ENCODE assay signal across 1 cellular context in the genomic region with DNA sequence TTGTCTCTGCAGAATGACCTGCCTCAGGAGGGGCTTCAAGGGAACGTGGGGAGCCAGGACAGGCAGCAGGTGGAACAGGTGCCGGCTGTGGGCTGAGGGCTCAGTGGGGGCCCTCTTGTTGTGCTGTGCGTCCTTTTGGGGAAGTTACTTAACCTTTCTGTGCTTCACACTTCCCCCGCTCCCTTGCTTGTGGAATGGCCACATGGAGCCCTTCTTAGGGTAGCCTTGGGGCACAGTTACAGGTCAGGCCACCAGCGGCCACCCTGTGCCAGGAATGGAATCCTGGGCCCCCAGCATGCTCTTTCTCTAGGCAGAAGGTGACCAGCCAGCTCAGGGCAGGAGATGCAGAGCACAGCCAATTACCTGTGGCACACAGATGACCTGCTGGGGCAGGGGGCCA.
TF ChIP-seq lines count a peak whose summit lies in the region.

No MANE protein-coding gene starts in this region.

TF ChIP-seq in HepG2, 621 proteins besides CTCF, POLR2A, EP300 and RAD21:
- TF ChIP-seq ZNF768 (CRISPR knock-in tag; IDR thresholded peaks at IDR 0.05), result peak; percentile 64; the same call in 1 of the 2 replicates
- TF ChIP-seq, protein P1, sequence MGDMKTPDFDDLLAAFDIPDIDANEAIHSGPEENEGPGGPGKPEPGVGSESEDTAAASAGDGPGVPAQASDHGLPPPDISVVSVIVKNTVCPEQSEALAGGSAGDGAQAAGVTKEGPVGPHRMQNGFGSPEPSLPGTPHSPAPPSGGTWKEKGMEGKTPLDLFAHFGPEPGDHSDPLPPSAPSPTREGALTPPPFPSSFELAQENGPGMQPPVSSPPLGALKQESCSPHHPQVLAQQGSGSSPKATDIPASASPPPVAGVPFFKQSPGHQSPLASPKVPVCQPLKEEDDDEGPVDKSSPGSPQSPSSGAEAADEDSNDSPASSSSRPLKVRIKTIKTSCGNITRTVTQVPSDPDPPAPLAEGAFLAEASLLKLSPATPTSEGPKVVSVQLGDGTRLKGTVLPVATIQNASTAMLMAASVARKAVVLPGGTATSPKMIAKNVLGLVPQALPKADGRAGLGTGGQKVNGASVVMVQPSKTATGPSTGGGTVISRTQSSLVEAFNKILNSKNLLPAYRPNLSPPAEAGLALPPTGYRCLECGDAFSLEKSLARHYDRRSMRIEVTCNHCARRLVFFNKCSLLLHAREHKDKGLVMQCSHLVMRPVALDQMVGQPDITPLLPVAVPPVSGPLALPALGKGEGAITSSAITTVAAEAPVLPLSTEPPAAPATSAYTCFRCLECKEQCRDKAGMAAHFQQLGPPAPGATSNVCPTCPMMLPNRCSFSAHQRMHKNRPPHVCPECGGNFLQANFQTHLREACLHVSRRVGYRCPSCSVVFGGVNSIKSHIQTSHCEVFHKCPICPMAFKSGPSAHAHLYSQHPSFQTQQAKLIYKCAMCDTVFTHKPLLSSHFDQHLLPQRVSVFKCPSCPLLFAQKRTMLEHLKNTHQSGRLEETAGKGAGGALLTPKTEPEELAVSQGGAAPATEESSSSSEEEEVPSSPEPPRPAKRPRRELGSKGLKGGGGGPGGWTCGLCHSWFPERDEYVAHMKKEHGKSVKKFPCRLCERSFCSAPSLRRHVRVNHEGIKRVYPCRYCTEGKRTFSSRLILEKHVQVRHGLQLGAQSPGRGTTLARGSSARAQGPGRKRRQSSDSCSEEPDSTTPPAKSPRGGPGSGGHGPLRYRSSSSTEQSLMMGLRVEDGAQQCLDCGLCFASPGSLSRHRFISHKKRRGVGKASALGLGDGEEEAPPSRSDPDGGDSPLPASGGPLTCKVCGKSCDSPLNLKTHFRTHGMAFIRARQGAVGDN (CRISPR knock-in tag; IDR thresholded peaks at IDR 0.05), result peak; percentile 29; the same call in 1 of the 2 replicates
- no peak for TF ChIP-seq ZFP37 (CRISPR knock-in tag; IDR thresholded peaks at IDR 0.05; ENCODE audit: borderline replicate concordance)
- no peak for TF ChIP-seq LCORL (IDR thresholded peaks at IDR 0.05)
- TF ChIP-seq LCORL (CRISPR knock-in tag; IDR thresholded peaks at IDR 0.05), result 0 out of 2 replicates have a peak, but pooled peaks have one; percentile 6
- no peak for TF ChIP-seq HIVEP1 (CRISPR knock-in tag; IDR thresholded peaks at IDR 0.05)
